In genomic region chr10:103685880-103686669, GRCh38 we compare ENCODE assay signal across 8 cellular contexts.
DNase-seq lines count a peak whose midpoint lies in the region; ATAC-seq, FAIRE-seq and TF ChIP-seq lines count a peak whose summit lies in the region.

No MANE protein-coding gene starts in this region.

- no peak for FAIRE-seq in bronchial epithelial cell (lab: Jason Lieb, UNC)

- TF ChIP-seq CTCF in GM10248 (IDR thresholded peaks at IDR 0.05; ENCODE audit: control extremely low read depth, extremely low read depth, low read depth, missing control alignments) (peak; percentile 96), bronchial epithelial cell (IDR thresholded peaks at IDR 0.05; ENCODE audit: insufficient read depth, low read length, severe bottlenecking) (peak; percentile 95)

- peak; percentile 86 for DNase-seq in GM10248 (ENCODE audit: extremely low spot score)
- peak; percentile 93 for DNase-seq in HEK293T (ENCODE audit: extremely low spot score)
- DNase-seq in NCI-H1694 (lab: John Stamatoyannopoulos, UW): peak; percentile 33
- DNase-seq in activated CD4-positive, CD25-positive, alpha-beta regulatory T cell (lab: John Stamatoyannopoulos, UW): peak; percentile 45 to 77 (median 58)
- DNase-seq in bronchial epithelial cell (ENCODE audit: low read depth): peak; percentile 26
- DNase-seq in kidney tubule cell (ENCODE audit: low spot score): peak; percentile 61
- peak; percentile 48 for DNase-seq in stimulated activated CD4-positive, alpha-beta T cell treated with anti-CD3 and anti-CD28 coated beads, Interleukin-2, amount 100 ng/mL, for 4 hours (ENCODE audit: low read depth)

- peaks cover 7% of the 10 kb centered on the region for H3K36me3 ChIP-seq in bronchial epithelial cell (ENCODE audit: control insufficient read depth, insufficient read depth, low read length)

- H3K4me3 ChIP-seq in bronchial epithelial cell (ENCODE audit: low read depth, low read length): no peak overlapping the region

- CTCF ChIA-PET in GM10248 (lab: Yijun Ruan, JAX): interaction anchor here (0.7 to 10.5 kb wide), 52 partner anchors 8 to 668 kb away, joined by 3 to 196 read pairs (median 6); partner anchors contain the start of genes CFAP58 and SFR1
- CTCF ChIA-PET in HEK293T (lab: Yijun Ruan, JAX): interaction anchor here (0.6 to 2.6 kb wide), 24 partner anchors 9 to 1151 kb away, joined by 3 to 21 read pairs (median 5); no protein-coding TSS in a partner anchor

- no peaks in the 10 kb centered on the region for H3K27me3 ChIP-seq in bronchial epithelial cell (ENCODE audit: control insufficient read depth, insufficient read depth, low read length)

- POLR2A ChIA-PET in GM10248 (lab: Yijun Ruan, JAX): no interaction called here
- POLR2A ChIA-PET in HEK293T (lab: Yijun Ruan, JAX): interaction anchor here (1.0 to 1.3 kb wide), 2 partner anchors 24 to 26 kb away, joined by 3 to 4 read pairs; no protein-coding TSS in a partner anchor

- no peak for ATAC-seq in HG03025 (IDR thresholded peaks at IDR 0.05; ENCODE audit: low FRiP score, unreplicated experiment)

TF ChIP-seq in HEK293T, 16 proteins besides CTCF, POLR2A, EP300 and RAD21:
- TF ChIP-seq FOXM1 (IDR thresholded peaks at IDR 0.05; ENCODE audit: borderline replicate concordance) (no peak), SP1 (IDR thresholded peaks at IDR 0.05) (no peak), TARDBP (IDR thresholded peaks at IDR 0.05) (no peak), ARNT (IDR thresholded peaks at IDR 0.05) (no peak), FOXK2 (IDR thresholded peaks at IDR 0.05) (no peak), NFRKB (IDR thresholded peaks at IDR 0.05) (no peak), LEF1 (IDR thresholded peaks at IDR 0.05; ENCODE audit: borderline replicate concordance) (no peak), HDGF (IDR thresholded peaks at IDR 0.05; ENCODE audit: borderline replicate concordance) (no peak), L3MBTL2 (conservative IDR thresholded peaks at IDR 0.05) (no peak), ZNF384 (IDR thresholded peaks at IDR 0.05) (no peak), FOXA1 (IDR thresholded peaks at IDR 0.05) (no peak), CTBP1 (IDR thresholded peaks at IDR 0.05; ENCODE audit: borderline replicate concordance) (no peak)

Comparison
In these comparisons a context has a peak if more than half of its experiments do, and no peak if none do; other contexts are left out.
1. DNase-seq: peak in every context shown above with its lines; median percentile 93 in HEK293T; 86 in GM10248; 61 in kidney tubule cell; 58 in activated CD4-positive, CD25-positive, alpha-beta regulatory T cell; 48 in stimulated activated CD4-positive, alpha-beta T cell treated with anti-CD3 and anti-CD28 coated beads, Interleukin-2, amount 100 ng/mL, for 4 hours; 33 in NCI-H1694; 26 in bronchial epithelial cell.